In the genomic region with DNA sequence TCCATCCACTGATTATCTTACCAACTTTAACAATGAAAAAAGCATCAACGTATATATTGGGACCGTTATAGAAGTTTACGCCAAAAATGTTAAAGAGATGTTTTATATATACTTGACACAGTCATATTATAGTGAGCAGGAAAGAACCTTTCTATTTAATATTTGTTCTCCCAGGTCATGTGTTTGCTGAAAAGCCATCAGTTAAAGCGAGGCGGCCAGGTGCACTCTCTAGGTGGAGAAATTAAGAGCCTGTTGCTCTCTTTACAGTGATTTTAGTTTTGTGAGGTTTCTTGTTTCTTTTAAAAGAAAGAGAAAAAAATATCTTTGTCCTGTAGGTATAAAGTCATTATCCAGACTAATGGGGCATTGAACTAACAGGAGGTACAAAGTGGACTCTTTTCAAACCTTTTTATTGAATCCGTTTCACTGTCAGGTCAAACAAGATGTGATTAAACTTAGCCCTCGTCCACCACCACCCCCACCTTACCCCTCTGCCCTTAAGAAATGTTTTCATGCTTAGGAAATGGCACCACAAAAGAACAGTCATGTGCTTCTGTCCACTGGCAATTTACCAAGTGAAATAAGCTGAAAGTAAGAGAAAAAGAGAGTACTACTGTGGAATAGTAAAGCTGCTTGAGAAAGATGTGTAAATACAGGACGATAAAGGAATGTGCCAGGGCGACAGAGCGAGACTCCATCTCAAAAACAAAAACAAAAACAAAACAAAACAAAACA, we compare ENCODE assay signal across 18 cellular contexts.
A peak's percentile ranks its signal among the peaks of the same experiment; 100 is the strongest.
DNase-seq lines count a peak whose midpoint lies in the region; ATAC-seq and TF ChIP-seq lines count a peak whose summit lies in the region.
"Had no signal": no experiment of that assay in that cellular context is flagged by ENCODE, and none has a peak within 500 bp of the region (broad histone marks: within the 10 kb centered on the region; RNA-seq: fewer than 3 reads in every experiment).

No MANE protein-coding gene starts in this region.

- H3K4me1 ChIP-seq in left ventricle myocardium inferior = peaks cover 48% of the 10 kb centered on the region

- peak overlapping the region; percentile 9 for H3K27ac ChIP-seq in left ventricle myocardium inferior (replicated peaks)
- H3K27ac ChIP-seq: hepatocyte, pancreas, PC-9 had no signal

- H3K4me3 ChIP-seq in astrocyte of the cerebellum (ENCODE audit: low read depth, low read length) (no peak overlapping the region), left ventricle myocardium inferior (no peak overlapping the region)
- H3K4me3 ChIP-seq: hepatocyte, pancreas, PC-9 had no signal

- TF ChIP-seq CTCF in astrocyte of the cerebellum (IDR thresholded peaks at IDR 0.05; ENCODE audit: low read depth, low read length, missing control alignments) (no peak), left ventricle myocardium inferior (IDR thresholded peaks at IDR 0.05; ENCODE audit: borderline replicate concordance) (no peak)

- DNase-seq in HCEC 1CT (peak; percentile 60), astrocyte of the cerebellum (ENCODE audit: low read depth) (peak; percentile 46), left ventricle myocardium inferior (no peak), sciatic nerve (ENCODE audit: low spot score) (no peak), epidermal melanocyte (ENCODE audit: insufficient read length, low spot score) (no peak)
- no peak for DNase-seq in activated effector memory CD4-positive, alpha-beta T cell treated with anti-CD3 and anti-CD28 coated beads, Interleukin-2, amount 50 U/mL, for 16 hours
- DNase-seq: activated CD4-positive, alpha-beta T cell treated with anti-CD3 and anti-CD28 coated beads for 36 hours; activated T-cell treated with anti-CD3 and anti-CD28 coated beads, Interleukin-2, amount 50 U/mL, for 24 hours; adrenal gland; pancreas; PC-9; stimulated activated CD4-positive, alpha-beta T cell treated with anti-CD3 and anti-CD28 coated beads, Interleukin-4, amount 100 ng/mL, for 24 hours; stimulated activated naive B cell treated with anti-CD40 and anti-IgM and Interleukin-4, amounts not matched to agents 10 μg/mL and 1 μg/mL and 100 μg/mL, for 72 hours; T-helper 17 cell had no signal

- in situ Hi-C loops in astrocyte of the cerebellum (cut with HindIII; ENCODE audit: low sequenced_read_pairs) = no loop called here

- intact Hi-C loops in left ventricle myocardium inferior (cut with micrococcal nuclease) (no loop called here), sciatic nerve (cut with DNase I) (no loop called here)

- ATAC-seq in sciatic nerve = peak; percentile 87
- ATAC-seq in HG02588 (IDR thresholded peaks at IDR 0.05; ENCODE audit: unreplicated experiment) = no peak
- ATAC-seq in GM21717 (IDR thresholded peaks at IDR 0.05; ENCODE audit: unreplicated experiment) = no peak
- ATAC-seq: activated CD4-positive, alpha-beta T cell treated with anti-CD3 and anti-CD28 coated beads for 36 hours; HCT116; pancreas; stimulated activated naive B cell treated with anti-CD40 and anti-IgM and Interleukin-4, amounts not matched to agents 10 μg/mL and 1 μg/mL and 100 μg/mL, for 72 hours; T-helper 17 cell had no signal

- H3K27me3 ChIP-seq in left ventricle myocardium inferior (ENCODE audit: low read depth) = no peaks in the 10 kb centered on the region
- H3K27me3 ChIP-seq: adrenal gland, hepatocyte, pancreas had no signal

- no peaks in the 10 kb centered on the region for H3K36me3 ChIP-seq in left ventricle myocardium inferior
- H3K36me3 ChIP-seq: adrenal gland, pancreas had no signal

- no peaks in the 10 kb centered on the region for H3K9me3 ChIP-seq in left ventricle myocardium inferior (replicated peaks)
- H3K9me3 ChIP-seq: adrenal gland, pancreas had no signal

Comparison
In these comparisons a context has a peak if more than half of its experiments do, and no peak if none do; other contexts are left out.
1. DNase-seq: peak in HCEC 1CT (single experiment) and astrocyte of the cerebellum (single experiment); none in left ventricle myocardium inferior (single experiment), sciatic nerve (single experiment), activated effector memory CD4-positive, alpha-beta T cell treated with anti-CD3 and anti-CD28 coated beads, Interleukin-2, amount 50 U/mL, for 16 hours (single experiment) and epidermal melanocyte (single experiment).